Comparison of ENCODE assay signal across 31 cellular contexts in the genomic region with DNA sequence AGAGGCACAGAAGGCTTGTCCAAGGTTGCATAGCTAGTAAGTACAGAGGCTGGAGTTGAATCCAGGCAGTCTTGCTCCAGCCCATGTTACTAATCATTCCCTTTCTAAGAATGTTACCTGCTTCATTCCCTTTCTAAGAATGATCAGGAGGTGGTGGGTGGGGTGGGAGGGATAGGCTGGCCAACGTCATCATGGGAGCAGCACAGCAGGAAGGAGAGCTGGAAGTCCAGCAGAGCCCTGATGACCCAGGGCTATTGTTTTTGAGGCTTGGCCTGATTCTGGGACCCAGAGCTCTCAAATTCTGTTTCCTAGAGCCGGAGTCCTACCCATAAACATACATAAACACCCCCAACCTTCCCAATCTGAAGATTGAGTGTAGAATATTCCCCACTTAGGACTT.
"Had no signal": no experiment of that assay in that cellular context is flagged by ENCODE, and none has a peak within 500 bp of the region (broad histone marks: within the 10 kb centered on the region; RNA-seq: fewer than 3 reads in every experiment).

No MANE protein-coding gene starts in this region.

- DNase-seq: activated CD4-positive, alpha-beta T cell treated with anti-CD3 and anti-CD28 coated beads, Interleukin-2, amount 10 ng/mL, durations not matched to agents 24 days and 14 days; activated CD4-positive, alpha-beta T cell treated with anti-CD3 and anti-CD28 coated beads, Interleukin-2, amount 50 U/mL, for 4 hours; activated CD8-positive, alpha-beta T cell treated with anti-CD3 and anti-CD28 coated beads for 36 hours; activated effector memory CD4-positive, alpha-beta T cell treated with anti-CD3 and anti-CD28 coated beads, Interleukin-2, amount 50 U/mL, for 16 hours; activated naive CD4-positive, alpha-beta T cell; activated naive CD4-positive, alpha-beta T cell treated with anti-CD3 and anti-CD28 coated beads, Interleukin-2, amount 50 U/mL, for 16 hours; activated naive CD8-positive, alpha-beta T cell treated with anti-CD3 and anti-CD28 coated beads for 36 hours; activated T-cell treated with anti-CD3 and anti-CD28 coated beads, Interleukin-2, amount 50 U/mL, for 1 hour; activated T-cell treated with anti-CD3 and anti-CD28 coated beads, Interleukin-2, amount 50 U/mL, for 72 hours; amniotic stem cell; aorta; brain microvascular endothelial cell; Kasumi-1; KG1; MM.1S; MV-4-11; NCI-H1092; NCI-H146; NCI-H187; NCI-H2029 treated with DMSO at 0.1 percent for 48 hours; NCI-H2107; NCI-H2171; NCI-H510A; NCI-H526; NCI-H748 treated with DMSO at 0.1 percent for 48 hours; NK-92 treated with Interleukin-12 subunit alpha and Interleukin-12 subunit beta, amount 100 ng/mL, for 24 hours; PC-3; SHP77; SK-N-SH had no signal

- H3K27ac ChIP-seq: brain microvascular endothelial cell, SJSA1 had no signal

- H3K27me3 ChIP-seq: brain microvascular endothelial cell, SJSA1 had no signal

- H3K4me3 ChIP-seq: SJSA1 had no signal

- ATAC-seq: activated CD8-positive, alpha-beta T cell treated with anti-CD3 and anti-CD28 coated beads for 36 hours; activated T-cell treated with anti-CD3 and anti-CD28 coated beads, Interleukin-2, amount 50 U/mL, for 72 hours; activated T-helper 17 cell treated with anti-CD3 and anti-CD28 coated beads, Interleukin-2, amount 50 U/mL, for 72 hours; PC-3 had no signal

- H3K9me3 ChIP-seq: SJSA1, SK-N-SH had no signal

- H3K36me3 ChIP-seq: brain microvascular endothelial cell, SJSA1 had no signal
